ENCODE assay signal across 23 cellular contexts in the genomic region with DNA sequence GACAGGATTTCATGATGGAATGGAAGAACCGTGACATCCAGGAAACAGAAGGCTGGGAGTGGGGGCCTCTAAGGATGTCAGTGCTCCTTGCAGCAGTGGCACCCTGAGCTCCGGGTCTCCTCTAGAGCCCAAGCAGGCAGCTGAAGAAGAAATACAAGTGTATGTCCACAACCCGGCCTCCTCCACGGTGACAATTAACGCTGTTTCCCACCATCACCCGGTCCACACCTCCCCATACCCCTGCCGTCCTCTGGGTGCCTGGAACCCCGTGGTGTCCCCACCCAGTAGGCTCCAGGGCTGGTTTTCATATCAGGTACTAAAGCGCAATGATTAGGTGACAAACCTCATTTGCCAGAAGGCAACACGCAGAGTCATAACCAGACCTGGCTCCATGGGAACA. TPM values are rescaled to one million over a fixed set of nuclear protein-coding genes. Genes with fewer than 3 reads are reported as not detected.
DNase-seq lines count a peak whose midpoint lies in the region; ATAC-seq and TF ChIP-seq lines count a peak whose summit lies in the region.
"Had no signal": no experiment of that assay in that cellular context is flagged by ENCODE, and none has a peak within 500 bp of the region (broad histone marks: within the 10 kb centered on the region; RNA-seq: fewer than 3 reads in every experiment).

No MANE protein-coding gene starts in this region.

- no peaks in the 10 kb centered on the region for H3K4me1 ChIP-seq in RWPE2 (ENCODE audit: insufficient read depth, poor library complexity, severe bottlenecking)
- H3K4me1 ChIP-seq in lower lobe of right lung = no peaks in the 10 kb centered on the region
- H3K4me1 ChIP-seq in spleen = no peaks in the 10 kb centered on the region
- H3K4me1 ChIP-seq: Caco-2 had no signal

- H3K9me3 ChIP-seq in RWPE2 (ENCODE audit: severe bottlenecking) (no peaks in the 10 kb centered on the region), lower lobe of right lung (no peaks in the 10 kb centered on the region), spleen (no peaks in the 10 kb centered on the region)

- 74 to 86% (median 81%) methylated on average over 10 of the region's 10 CpGs for WGBS in spleen, 5 donors

- no peaks in the 10 kb centered on the region for H3K27me3 ChIP-seq in RWPE2 (ENCODE audit: insufficient read depth, poor library complexity, severe bottlenecking)
- H3K27me3 ChIP-seq in lower lobe of right lung (ENCODE audit: low read depth) = no peaks in the 10 kb centered on the region
- peaks cover 0 to 24% (median 0%) of the 10 kb centered on the region in 7 donors for H3K27me3 ChIP-seq in spleen (replicated peaks in 1 of 7)
- H3K27me3 ChIP-seq: BLaER1 had no signal

- H3K36me3 ChIP-seq in RWPE2 (ENCODE audit: low read depth) = no peaks in the 10 kb centered on the region
- no peaks in the 10 kb centered on the region for H3K36me3 ChIP-seq in lower lobe of right lung
- no peaks in the 10 kb centered on the region for H3K36me3 ChIP-seq in spleen
- H3K36me3 ChIP-seq: BLaER1 had no signal

- no peak for ATAC-seq in RWPE2 (ENCODE audit: low read depth)
- ATAC-seq in lower lobe of right lung = no peak
- no peak for ATAC-seq in HG03378 (IDR thresholded peaks at IDR 0.05; ENCODE audit: unreplicated experiment)
- no peak for ATAC-seq in HG02588 (IDR thresholded peaks at IDR 0.05; ENCODE audit: unreplicated experiment)
- ATAC-seq: CD8-positive, alpha-beta T cell had no signal

- no peak overlapping the region for H3K4me3 ChIP-seq in RWPE2 (ENCODE audit: severe bottlenecking)
- H3K4me3 ChIP-seq in lower lobe of right lung = no peak overlapping the region
- H3K4me3 ChIP-seq in spleen = no peak overlapping the region
- H3K4me3 ChIP-seq: BLaER1 had no signal

- TF ChIP-seq POLR2A in spleen (IDR thresholded peaks at IDR 0.05) = no peak

- peak; percentile 31 for DNase-seq in activated effector memory CD4-positive, alpha-beta T cell treated with anti-CD3 and anti-CD28 coated beads, Interleukin-2, amount 50 U/mL, for 16 hours
- DNase-seq in activated effector memory CD4-positive, alpha-beta T cell treated with Interleukin-2 at 50 U/mL for 16 hours = no peak
- DNase-seq in RWPE2 (ENCODE audit: low spot score) = peak; percentile 35
- DNase-seq in lower lobe of right lung = peak; percentile 25
- peak; percentile 54 for DNase-seq in spleen
- DNase-seq in activated gamma-delta T cell (lab: John Stamatoyannopoulos, UW) = no peak
- DNase-seq: CD8-positive, alpha-beta T cell; HCEC 1CT; NCI-H1048; NCI-H1436 treated with DMSO at 0.1 percent for 48 hours; NCI-H187 treated with DMSO at 0.1 percent for 48 hours; NCI-H2107; NCI-H524; NCI-H774; RPMI8226; SHP77 treated with DMSO at 0.1 percent for 48 hours had no signal

- intact Hi-C loops in lower lobe of right lung (cut with DNase I) = no loop called here
- intact Hi-C loops in spleen (cut with DNase I; ENCODE audit: low total_unique reads) = no loop called here

- TF ChIP-seq CTCF in RWPE2 (IDR thresholded peaks at IDR 0.05; ENCODE audit: poor library complexity, severe bottlenecking) (no peak), lower lobe of right lung (IDR thresholded peaks at IDR 0.05) (no peak), spleen (IDR thresholded peaks at IDR 0.05 in 8 of 11, conservative IDR thresholded peaks at IDR 0.05 in 3 of 11) (no peak)

- no peak overlapping the region for H3K27ac ChIP-seq in RWPE2 (ENCODE audit: poor library complexity, severe bottlenecking)
- H3K27ac ChIP-seq in lower lobe of right lung = no peak overlapping the region
- no peak overlapping the region for H3K27ac ChIP-seq in spleen
- H3K27ac ChIP-seq: BLaER1, KMS-11 had no signal

RNA-seq across cellular contexts. Expression of gene GRID1, which starts 30.3 kb away (rescaled TPM):
- total RNA-seq in lower lobe of right lung (2.5 TPM), spleen (under 1 TPM in 4 of 7 donors, not detected in 3; 0.10 to 0.42 (median 0.17) TPM)
- under 1 TPM in 2 of 3 donors, not detected in 1; 0.06 to 0.18 TPM for polyA plus RNA-seq in spleen
- total RNA-seq: CD8-positive, alpha-beta T cell had no signal
- polyA plus RNA-seq: AG04450, IgD-negative memory B cell had no signal

Comparison
In these comparisons a context has a peak if more than half of its experiments do, and no peak if none do; other contexts are left out.
1. DNase-seq: peak in activated effector memory CD4-positive, alpha-beta T cell treated with anti-CD3 and anti-CD28 coated beads, Interleukin-2, amount 50 U/mL, for 16 hours (single experiment), RWPE2 (single experiment), lower lobe of right lung (single experiment) and spleen (single experiment); none in activated effector memory CD4-positive, alpha-beta T cell treated with Interleukin-2 at 50 U/mL for 16 hours (single experiment) and activated gamma-delta T cell (single experiment).